17 cellular contexts compared by ENCODE assay signal in genomic region chr7:150633926-150634325, GRCh38. TPM values are rescaled to one million over a fixed set of nuclear protein-coding genes. Genes with fewer than 3 reads are reported as not detected.
DNase-seq lines count a peak whose midpoint lies in the region; ATAC-seq and TF ChIP-seq lines count a peak whose summit lies in the region.
"Had no signal": no experiment of that assay in that cellular context is flagged by ENCODE, and none has a peak within 500 bp of the region (broad histone marks: within the 10 kb centered on the region; RNA-seq: fewer than 3 reads in every experiment).

No MANE protein-coding gene starts in this region.

- H3K27me3 ChIP-seq in left ventricle myocardium inferior (ENCODE audit: low read depth) (no peaks in the 10 kb centered on the region), mesenchymal stem cell (ENCODE audit: control insufficient read depth in 1 of 2, insufficient read depth in 1 of 2, low read length in 2 of 2) (no peaks in the 10 kb centered on the region)
- H3K27me3 ChIP-seq: dorsolateral prefrontal cortex, SJCRH30 had no signal

- no peak overlapping the region for H3K4ac ChIP-seq in mesenchymal stem cell (ENCODE audit: low read depth in 1 of 2, low read length in 2 of 2)

- H3K27ac Mint-ChIP-seq in activated CD4-positive, alpha-beta memory T cell treated with anti-CD3 and anti-CD28 coated beads for 36 hours, result peak overlapping the region; percentile 80
- H3K27ac Mint-ChIP-seq in effector memory CD8-positive, alpha-beta T cell, result peak overlapping the region; percentile 89 to 93

- WGBS in mesenchymal stem cell, result 90% methylated on average over 1 of the region's 1 CpG

- H3K4me1 Mint-ChIP-seq in activated CD4-positive, alpha-beta memory T cell treated with anti-CD3 and anti-CD28 coated beads for 36 hours (ENCODE audit: low read depth), result peaks cover 69% of the 10 kb centered on the region
- peaks cover 61 to 62% of the 10 kb centered on the region in 2 donors for H3K4me1 Mint-ChIP-seq in effector memory CD8-positive, alpha-beta T cell (ENCODE audit: low read depth in 2 of 2)

- no peak overlapping the region for H3K4me3 Mint-ChIP-seq in activated CD4-positive, alpha-beta memory T cell treated with anti-CD3 and anti-CD28 coated beads for 36 hours
- peak overlapping the region; percentile 62 to 82 for H3K4me3 Mint-ChIP-seq in effector memory CD8-positive, alpha-beta T cell

- H4K91ac ChIP-seq in mesenchymal stem cell (ENCODE audit: low read length), result no peak overlapping the region

- no peak overlapping the region for H4K8ac ChIP-seq in mesenchymal stem cell (ENCODE audit: low read length)

- no peak overlapping the region for H2BK5ac ChIP-seq in mesenchymal stem cell (ENCODE audit: low read depth, low read length, poor library complexity, severe bottlenecking)

- peaks cover 63% of the 10 kb centered on the region for H3K36me3 Mint-ChIP-seq in activated CD4-positive, alpha-beta memory T cell treated with anti-CD3 and anti-CD28 coated beads for 36 hours
- peaks cover 31% of the 10 kb centered on the region for H3K36me3 Mint-ChIP-seq in effector memory CD8-positive, alpha-beta T cell (ENCODE audit: insufficient read depth)

- H3K27me3 Mint-ChIP-seq in activated CD4-positive, alpha-beta memory T cell treated with anti-CD3 and anti-CD28 coated beads for 36 hours, result no peaks in the 10 kb centered on the region
- H3K27me3 Mint-ChIP-seq in effector memory CD8-positive, alpha-beta T cell, result no peaks in the 10 kb centered on the region

- ATAC-seq in left ventricle myocardium superior (no peak), GM19351 (IDR thresholded peaks at IDR 0.05; ENCODE audit: unreplicated experiment) (no peak)
- no peak for ATAC-seq in effector memory CD8-positive, alpha-beta T cell (replicated peaks)
- ATAC-seq: left cardiac atrium, PC-3 had no signal

- POLR2A ChIA-PET in activated CD4-positive, alpha-beta memory T cell treated with anti-CD3 and anti-CD28 coated beads for 36 hours (lab: Charles Lee), result no interaction called here
- POLR2A ChIA-PET in RWPE1 (lab: Yijun Ruan, JAX; ENCODE audit: low non-redundant PET), result no interaction called here

- no peak overlapping the region for H2BK15ac ChIP-seq in mesenchymal stem cell (ENCODE audit: low read depth, poor library complexity, severe bottlenecking)

- H3K9me3 Mint-ChIP-seq in activated CD4-positive, alpha-beta memory T cell treated with anti-CD3 and anti-CD28 coated beads for 36 hours, result peaks cover 41% of the 10 kb centered on the region
- H3K9me3 Mint-ChIP-seq in effector memory CD8-positive, alpha-beta T cell, result peaks cover 10 to 16% of the 10 kb centered on the region in 2 donors

- H2BK12ac ChIP-seq in mesenchymal stem cell (ENCODE audit: low read length in 2 of 2), result no peak overlapping the region

- no peak overlapping the region for H2AFZ ChIP-seq in mesenchymal stem cell (ENCODE audit: low read depth, low read length)

- H3K79me1 ChIP-seq in mesenchymal stem cell (replicated peaks; ENCODE audit: low read length, poor library complexity, severe bottlenecking), result no peaks in the 10 kb centered on the region

- H3K4me3 ChIP-seq in left ventricle myocardium inferior (no peak overlapping the region), mesenchymal stem cell (ENCODE audit: insufficient read depth in 1 of 2, low read depth in 1 of 2, low read length in 2 of 2) (no peak overlapping the region)
- H3K4me3 ChIP-seq: dorsolateral prefrontal cortex, SJCRH30 had no signal

- no peak overlapping the region for H2AK5ac ChIP-seq in mesenchymal stem cell (ENCODE audit: low read length, severe bottlenecking)

- peaks cover 43% of the 10 kb centered on the region for H3K4me1 ChIP-seq in left ventricle myocardium inferior
- no peaks in the 10 kb centered on the region for H3K4me1 ChIP-seq in mesenchymal stem cell (ENCODE audit: control insufficient read depth, insufficient read depth, low read depth, low read length)
- H3K4me1 ChIP-seq: Caco-2, SJCRH30 had no signal

- H3K4me2 ChIP-seq in mesenchymal stem cell (ENCODE audit: low read length, poor library complexity, severe bottlenecking), result no peak overlapping the region

- DNase-seq in left ventricle myocardium inferior (no peak), left ventricle myocardium superior (no peak), RWPE1 (ENCODE audit: low spot score) (no peak), mesenchymal stem cell (no peak)
- no peak for DNase-seq in activated CD4-positive, alpha-beta memory T cell treated with anti-CD3 and anti-CD28 coated beads for 36 hours
- DNase-seq in effector memory CD8-positive, alpha-beta T cell, result no peak
- DNase-seq: activated CD4-positive, CD25-positive, alpha-beta regulatory T cell; activated CD8-positive, alpha-beta memory T cell treated with anti-CD3 and anti-CD28 coated beads, Interleukin-2, amount 50 U/mL, for 48 hours; Caco-2; dorsolateral prefrontal cortex; EL; left cardiac atrium; NCI-H226; nucleus accumbens; PC-3; SJCRH30 had no signal

- intact Hi-C loops in left ventricle myocardium inferior (cut with micrococcal nuclease) (loop anchor here (10.0 kb wide), 1 partner anchor 81 kb away; the partner anchor contains the start of gene GIMAP1), left ventricle myocardium superior (cut with micrococcal nuclease) (no loop called here)
- intact Hi-C loops in activated CD4-positive, alpha-beta memory T cell treated with anti-CD3 and anti-CD28 coated beads for 36 hours (cut with micrococcal nuclease), result loop anchor here (2.0 to 5.0 kb wide), 4 partner anchors 35 to 117 kb away; no protein-coding TSS in a partner anchor

- H3K9ac ChIP-seq in mesenchymal stem cell (ENCODE audit: low read length), result no peak overlapping the region

- H3K18ac ChIP-seq in mesenchymal stem cell (ENCODE audit: low read depth in 1 of 2, low read length in 2 of 2), result no peak overlapping the region

- peaks cover 13% of the 10 kb centered on the region for H3K9me3 ChIP-seq in left ventricle myocardium inferior (replicated peaks)
- H3K9me3 ChIP-seq in mesenchymal stem cell (ENCODE audit: control insufficient read depth, low read length), result peaks cover 6% of the 10 kb centered on the region
- H3K9me3 ChIP-seq: Caco-2, SJCRH30 had no signal

- H3K36me3 ChIP-seq in left ventricle myocardium inferior (no peaks in the 10 kb centered on the region), mesenchymal stem cell (ENCODE audit: control insufficient read depth in 1 of 2, insufficient read depth in 2 of 2, low read depth in 1 of 2, low read length in 2 of 2) (no peaks in the 10 kb centered on the region)
- H3K36me3 ChIP-seq: SJCRH30 had no signal

- H2BK120ac ChIP-seq in mesenchymal stem cell (ENCODE audit: low read depth, low read length), result no peak overlapping the region

- H3K23ac ChIP-seq in mesenchymal stem cell (ENCODE audit: low read length in 2 of 2), result no peak overlapping the region

- no peak for TF ChIP-seq CTCF in left ventricle myocardium inferior (IDR thresholded peaks at IDR 0.05; ENCODE audit: borderline replicate concordance)
- no peak for TF ChIP-seq CTCF in RWPE1 (conservative IDR thresholded peaks at IDR 0.05; ENCODE audit: low read depth)

- CTCF ChIA-PET in activated CD4-positive, alpha-beta memory T cell treated with anti-CD3 and anti-CD28 coated beads for 36 hours (lab: Charles Lee), result interaction anchor here (3.2 kb wide), 1 partner anchor 185 kb away, joined by 11 read pairs; no protein-coding TSS in a partner anchor
- CTCF ChIA-PET in RWPE1 (lab: Yijun Ruan, JAX), result no interaction called here

- H3K27ac ChIP-seq in left ventricle myocardium inferior (replicated peaks), result peak overlapping the region; percentile 94
- H3K27ac ChIP-seq in RWPE1, result no peak overlapping the region
- no peak overlapping the region for H3K27ac ChIP-seq in mesenchymal stem cell (ENCODE audit: low read length, poor library complexity, severe bottlenecking)
- H3K27ac ChIP-seq: SJCRH30 had no signal

- H3K14ac ChIP-seq in mesenchymal stem cell (ENCODE audit: low read length in 2 of 2), result no peak overlapping the region

RNA-seq across cellular contexts. Expression of gene GIMAP6, which starts 1.7 kb away (rescaled TPM):
- total RNA-seq in left ventricle myocardium inferior (24.3 TPM), left ventricle myocardium superior (31.5 TPM)
- total RNA-seq in activated CD4-positive, alpha-beta memory T cell treated with anti-CD3 and anti-CD28 coated beads for 36 hours, result 10 to 100 TPM; 28.9 to 30.2 TPM
- polyA plus RNA-seq in mesenchymal stem cell (2013, experiment 1 of 2), result not detected
- not detected for polyA plus RNA-seq in mesenchymal stem cell (2013, experiment 2 of 2)
- total RNA-seq: Caco-2, PC-3, SJCRH30 had no signal

RNA-seq across cellular contexts. Expression of gene GIMAP2, which starts 51.6 kb away (rescaled TPM):
- total RNA-seq in left ventricle myocardium inferior, result 5.0 TPM
- 6.9 TPM for total RNA-seq in left ventricle myocardium superior
- total RNA-seq in activated CD4-positive, alpha-beta memory T cell treated with anti-CD3 and anti-CD28 coated beads for 36 hours, result 10 to 100 TPM; 38.8 to 44.1 TPM
- 0.07 TPM for polyA plus RNA-seq in mesenchymal stem cell (2013, experiment 1 of 2)
- polyA plus RNA-seq in mesenchymal stem cell (2013, experiment 2 of 2), result 0.07 TPM
- total RNA-seq: Caco-2, PC-3, SJCRH30 had no signal
